1 cellular context compared by ENCODE assay signal in the genomic region with DNA sequence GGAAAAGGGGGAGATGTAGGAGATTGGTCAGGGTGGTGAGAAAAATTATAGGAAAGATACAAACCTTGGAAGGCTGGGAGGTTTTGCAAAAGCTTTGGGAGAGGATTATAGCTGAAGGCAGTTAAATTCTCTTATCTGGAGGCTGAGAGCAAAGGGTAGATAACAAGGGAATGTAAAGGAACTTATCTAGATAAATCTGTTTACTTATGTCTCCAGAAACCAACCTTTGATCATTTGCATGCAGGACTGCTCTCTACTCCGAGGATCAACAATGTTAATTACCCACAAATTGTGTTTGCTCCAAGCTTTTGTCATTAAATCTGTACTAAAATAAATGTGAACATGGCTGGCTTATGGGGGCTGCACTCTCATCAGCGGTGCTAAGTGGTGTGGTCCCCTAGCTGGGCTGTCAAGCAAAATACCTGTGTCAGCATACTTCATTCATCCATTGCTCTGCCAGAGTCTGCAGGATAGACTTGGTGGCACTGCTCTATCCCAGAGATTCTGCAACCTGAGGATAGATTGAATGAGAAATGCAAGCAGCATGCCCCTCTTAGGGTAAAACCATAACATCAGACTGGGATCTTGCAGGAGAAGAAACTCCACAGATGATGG.
TF ChIP-seq lines count a peak whose summit lies in the region.

No MANE protein-coding gene starts in this region.

TF ChIP-seq in HepG2, 621 proteins besides CTCF, POLR2A, EP300 and RAD21 (continued from another document and continues in another):
- TF ChIP-seq, protein P1, sequence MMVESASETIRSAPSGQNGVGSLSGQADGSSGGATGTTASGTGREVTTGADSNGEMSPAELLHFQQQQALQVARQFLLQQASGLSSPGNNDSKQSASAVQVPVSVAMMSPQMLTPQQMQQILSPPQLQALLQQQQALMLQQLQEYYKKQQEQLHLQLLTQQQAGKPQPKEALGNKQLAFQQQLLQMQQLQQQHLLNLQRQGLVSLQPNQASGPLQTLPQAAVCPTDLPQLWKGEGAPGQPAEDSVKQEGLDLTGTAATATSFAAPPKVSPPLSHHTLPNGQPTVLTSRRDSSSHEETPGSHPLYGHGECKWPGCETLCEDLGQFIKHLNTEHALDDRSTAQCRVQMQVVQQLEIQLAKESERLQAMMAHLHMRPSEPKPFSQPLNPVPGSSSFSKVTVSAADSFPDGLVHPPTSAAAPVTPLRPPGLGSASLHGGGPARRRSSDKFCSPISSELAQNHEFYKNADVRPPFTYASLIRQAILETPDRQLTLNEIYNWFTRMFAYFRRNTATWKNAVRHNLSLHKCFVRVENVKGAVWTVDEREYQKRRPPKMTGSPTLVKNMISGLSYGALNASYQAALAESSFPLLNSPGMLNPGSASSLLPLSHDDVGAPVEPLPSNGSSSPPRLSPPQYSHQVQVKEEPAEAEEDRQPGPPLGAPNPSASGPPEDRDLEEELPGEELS (CRISPR knock-in tag; IDR thresholded peaks at IDR 0.05): peak; percentile 44; the same call in 1 of the 2 replicates
- no peak for TF ChIP-seq NAIF1 (CRISPR knock-in tag; IDR thresholded peaks at IDR 0.05; ENCODE audit: borderline replicate concordance)
- TF ChIP-seq MIER3 (CRISPR knock-in tag; IDR thresholded peaks at IDR 0.05; ENCODE audit: borderline replicate concordance): no peak
- no peak for TF ChIP-seq ZBTB42 (CRISPR knock-in tag; IDR thresholded peaks at IDR 0.05)
- 0 out of 2 replicates have a peak, but pooled peaks have one; percentile 34 for TF ChIP-seq NCOA2 (CRISPR knock-in tag; IDR thresholded peaks at IDR 0.05)
- TF ChIP-seq, protein P2, sequence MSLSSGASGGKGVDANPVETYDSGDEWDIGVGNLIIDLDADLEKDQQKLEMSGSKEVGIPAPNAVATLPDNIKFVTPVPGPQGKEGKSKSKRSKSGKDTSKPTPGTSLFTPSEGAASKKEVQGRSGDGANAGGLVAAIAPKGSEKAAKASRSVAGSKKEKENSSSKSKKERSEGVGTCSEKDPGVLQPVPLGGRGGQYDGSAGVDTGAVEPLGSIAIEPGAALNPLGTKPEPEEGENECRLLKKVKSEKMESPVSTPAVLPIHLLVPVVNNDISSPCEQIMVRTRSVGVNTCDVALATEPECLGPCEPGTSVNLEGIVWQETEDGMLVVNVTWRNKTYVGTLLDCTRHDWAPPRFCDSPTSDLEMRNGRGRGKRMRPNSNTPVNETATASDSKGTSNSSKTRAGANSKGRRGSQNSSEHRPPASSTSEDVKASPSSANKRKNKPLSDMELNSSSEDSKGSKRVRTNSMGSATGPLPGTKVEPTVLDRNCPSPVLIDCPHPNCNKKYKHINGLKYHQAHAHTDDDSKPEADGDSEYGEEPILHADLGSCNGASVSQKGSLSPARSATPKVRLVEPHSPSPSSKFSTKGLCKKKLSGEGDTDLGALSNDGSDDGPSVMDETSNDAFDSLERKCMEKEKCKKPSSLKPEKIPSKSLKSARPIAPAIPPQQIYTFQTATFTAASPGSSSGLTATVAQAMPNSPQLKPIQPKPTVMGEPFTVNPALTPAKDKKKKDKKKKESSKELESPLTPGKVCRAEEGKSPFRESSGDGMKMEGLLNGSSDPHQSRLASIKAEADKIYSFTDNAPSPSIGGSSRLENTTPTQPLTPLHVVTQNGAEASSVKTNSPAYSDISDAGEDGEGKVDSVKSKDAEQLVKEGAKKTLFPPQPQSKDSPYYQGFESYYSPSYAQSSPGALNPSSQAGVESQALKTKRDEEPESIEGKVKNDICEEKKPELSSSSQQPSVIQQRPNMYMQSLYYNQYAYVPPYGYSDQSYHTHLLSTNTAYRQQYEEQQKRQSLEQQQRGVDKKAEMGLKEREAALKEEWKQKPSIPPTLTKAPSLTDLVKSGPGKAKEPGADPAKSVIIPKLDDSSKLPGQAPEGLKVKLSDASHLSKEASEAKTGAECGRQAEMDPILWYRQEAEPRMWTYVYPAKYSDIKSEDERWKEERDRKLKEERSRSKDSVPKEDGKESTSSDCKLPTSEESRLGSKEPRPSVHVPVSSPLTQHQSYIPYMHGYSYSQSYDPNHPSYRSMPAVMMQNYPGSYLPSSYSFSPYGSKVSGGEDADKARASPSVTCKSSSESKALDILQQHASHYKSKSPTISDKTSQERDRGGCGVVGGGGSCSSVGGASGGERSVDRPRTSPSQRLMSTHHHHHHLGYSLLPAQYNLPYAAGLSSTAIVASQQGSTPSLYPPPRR (CRISPR knock-in tag; IDR thresholded peaks at IDR 0.05; ENCODE audit: borderline replicate concordance): peak; percentile 77; the same call in 1 of the 2 replicates
- TF ChIP-seq FOXA1 (IDR thresholded peaks at IDR 0.05): no peak
- TF ChIP-seq FOXA1 (CRISPR knock-in tag; IDR thresholded peaks at IDR 0.05): peak; percentile 58
- no peak for TF ChIP-seq SP1 (IDR thresholded peaks at IDR 0.05)
- TF ChIP-seq SP1 (CRISPR knock-in tag; IDR thresholded peaks at IDR 0.05): no peak
- TF ChIP-seq, protein P3, sequence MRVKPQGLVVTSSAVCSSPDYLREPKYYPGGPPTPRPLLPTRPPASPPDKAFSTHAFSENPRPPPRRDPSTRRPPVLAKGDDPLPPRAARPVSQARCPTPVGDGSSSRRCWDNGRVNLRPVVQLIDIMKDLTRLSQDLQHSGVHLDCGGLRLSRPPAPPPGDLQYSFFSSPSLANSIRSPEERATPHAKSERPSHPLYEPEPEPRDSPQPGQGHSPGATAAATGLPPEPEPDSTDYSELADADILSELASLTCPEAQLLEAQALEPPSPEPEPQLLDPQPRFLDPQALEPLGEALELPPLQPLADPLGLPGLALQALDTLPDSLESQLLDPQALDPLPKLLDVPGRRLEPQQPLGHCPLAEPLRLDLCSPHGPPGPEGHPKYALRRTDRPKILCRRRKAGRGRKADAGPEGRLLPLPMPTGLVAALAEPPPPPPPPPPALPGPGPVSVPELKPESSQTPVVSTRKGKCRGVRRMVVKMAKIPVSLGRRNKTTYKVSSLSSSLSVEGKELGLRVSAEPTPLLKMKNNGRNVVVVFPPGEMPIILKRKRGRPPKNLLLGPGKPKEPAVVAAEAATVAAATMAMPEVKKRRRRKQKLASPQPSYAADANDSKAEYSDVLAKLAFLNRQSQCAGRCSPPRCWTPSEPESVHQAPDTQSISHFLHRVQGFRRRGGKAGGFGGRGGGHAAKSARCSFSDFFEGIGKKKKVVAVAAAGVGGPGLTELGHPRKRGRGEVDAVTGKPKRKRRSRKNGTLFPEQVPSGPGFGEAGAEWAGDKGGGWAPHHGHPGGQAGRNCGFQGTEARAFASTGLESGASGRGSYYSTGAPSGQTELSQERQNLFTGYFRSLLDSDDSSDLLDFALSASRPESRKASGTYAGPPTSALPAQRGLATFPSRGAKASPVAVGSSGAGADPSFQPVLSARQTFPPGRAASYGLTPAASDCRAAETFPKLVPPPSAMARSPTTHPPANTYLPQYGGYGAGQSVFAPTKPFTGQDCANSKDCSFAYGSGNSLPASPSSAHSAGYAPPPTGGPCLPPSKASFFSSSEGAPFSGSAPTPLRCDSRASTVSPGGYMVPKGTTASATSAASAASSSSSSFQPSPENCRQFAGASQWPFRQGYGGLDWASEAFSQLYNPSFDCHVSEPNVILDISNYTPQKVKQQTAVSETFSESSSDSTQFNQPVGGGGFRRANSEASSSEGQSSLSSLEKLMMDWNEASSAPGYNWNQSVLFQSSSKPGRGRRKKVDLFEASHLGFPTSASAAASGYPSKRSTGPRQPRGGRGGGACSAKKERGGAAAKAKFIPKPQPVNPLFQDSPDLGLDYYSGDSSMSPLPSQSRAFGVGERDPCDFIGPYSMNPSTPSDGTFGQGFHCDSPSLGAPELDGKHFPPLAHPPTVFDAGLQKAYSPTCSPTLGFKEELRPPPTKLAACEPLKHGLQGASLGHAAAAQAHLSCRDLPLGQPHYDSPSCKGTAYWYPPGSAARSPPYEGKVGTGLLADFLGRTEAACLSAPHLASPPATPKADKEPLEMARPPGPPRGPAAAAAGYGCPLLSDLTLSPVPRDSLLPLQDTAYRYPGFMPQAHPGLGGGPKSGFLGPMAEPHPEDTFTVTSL (CRISPR knock-in tag; IDR thresholded peaks at IDR 0.05; ENCODE audit: borderline replicate concordance): peak; percentile 64; the same call in 1 of the 2 replicates
- peak; percentile 43; the same call in 1 of the 2 replicates for TF ChIP-seq HNF4G (IDR thresholded peaks at IDR 0.05; ENCODE audit: borderline replicate concordance, low read depth, low read length)
- no peak for TF ChIP-seq HNF4G (CRISPR knock-in tag; IDR thresholded peaks at IDR 0.05; ENCODE audit: borderline replicate concordance, low read depth)
- TF ChIP-seq ZNF790 (CRISPR knock-in tag; IDR thresholded peaks at IDR 0.05; ENCODE audit: borderline replicate concordance): no peak
- TF ChIP-seq, protein P4, sequence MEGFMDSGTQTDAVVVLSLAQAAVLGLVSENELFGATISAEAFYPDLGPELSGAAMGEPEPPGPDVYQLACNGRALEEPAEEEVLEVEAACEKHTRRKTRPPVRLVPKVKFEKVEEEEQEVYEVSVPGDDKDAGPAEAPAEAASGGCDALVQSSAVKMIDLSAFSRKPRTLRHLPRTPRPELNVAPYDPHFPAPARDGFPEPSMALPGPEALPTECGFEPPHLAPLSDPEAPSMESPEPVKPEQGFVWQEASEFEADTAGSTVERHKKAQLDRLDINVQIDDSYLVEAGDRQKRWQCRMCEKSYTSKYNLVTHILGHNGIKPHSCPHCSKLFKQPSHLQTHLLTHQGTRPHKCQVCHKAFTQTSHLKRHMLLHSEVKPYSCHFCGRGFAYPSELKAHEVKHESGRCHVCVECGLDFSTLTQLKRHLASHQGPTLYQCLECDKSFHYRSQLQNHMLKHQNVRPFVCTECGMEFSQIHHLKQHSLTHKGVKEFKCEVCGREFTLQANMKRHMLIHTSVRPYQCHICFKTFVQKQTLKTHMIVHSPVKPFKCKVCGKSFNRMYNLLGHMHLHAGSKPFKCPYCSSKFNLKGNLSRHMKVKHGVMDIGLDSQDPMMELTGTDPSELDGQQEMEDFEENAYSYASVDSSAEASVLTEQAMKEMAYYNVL (CRISPR knock-in tag; IDR thresholded peaks at IDR 0.05; ENCODE audit: borderline replicate concordance): no peak
- no peak for TF ChIP-seq CBX2 (IDR thresholded peaks at IDR 0.05; ENCODE audit: low read depth, low read length)
- no peak for TF ChIP-seq CBX2 (CRISPR knock-in tag; IDR thresholded peaks at IDR 0.05; ENCODE audit: low read depth)
- peak; percentile 80 for TF ChIP-seq HNF4A (CRISPR knock-in tag; IDR thresholded peaks at IDR 0.05)
- TF ChIP-seq ZNF501 (CRISPR knock-in tag; IDR thresholded peaks at IDR 0.05): no peak
- no peak for TF ChIP-seq ATRX (CRISPR knock-in tag; IDR thresholded peaks at IDR 0.05; ENCODE audit: borderline replicate concordance)
- no peak for TF ChIP-seq JARID2 (CRISPR knock-in tag; IDR thresholded peaks at IDR 0.05; ENCODE audit: insufficient replicate concordance)
- TF ChIP-seq, protein P5, sequence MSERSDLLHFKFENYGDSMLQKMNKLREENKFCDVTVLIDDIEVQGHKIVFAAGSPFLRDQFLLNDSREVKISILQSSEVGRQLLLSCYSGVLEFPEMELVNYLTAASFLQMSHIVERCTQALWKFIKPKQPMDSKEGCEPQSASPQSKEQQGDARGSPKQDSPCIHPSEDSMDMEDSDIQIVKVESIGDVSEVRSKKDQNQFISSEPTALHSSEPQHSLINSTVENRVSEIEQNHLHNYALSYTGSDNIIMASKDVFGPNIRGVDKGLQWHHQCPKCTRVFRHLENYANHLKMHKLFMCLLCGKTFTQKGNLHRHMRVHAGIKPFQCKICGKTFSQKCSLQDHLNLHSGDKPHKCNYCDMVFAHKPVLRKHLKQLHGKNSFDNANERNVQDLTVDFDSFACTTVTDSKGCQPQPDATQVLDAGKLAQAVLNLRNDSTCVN (CRISPR knock-in tag; IDR thresholded peaks at IDR 0.05; ENCODE audit: borderline replicate concordance): peak; percentile 96
- TF ChIP-seq ZNF749 (CRISPR knock-in tag; IDR thresholded peaks at IDR 0.05; ENCODE audit: borderline replicate concordance): no peak
- TF ChIP-seq SOX13 (IDR thresholded peaks at IDR 0.05): no peak
- TF ChIP-seq SOX13 (CRISPR knock-in tag; conservative IDR thresholded peaks at IDR 0.05 in 1 of 2, IDR thresholded peaks at IDR 0.05 in 1 of 2): peak in 1 of 2 experiments; percentile 65; a peak in 2 of 4 replicates
- peak; percentile 81 to 88 for TF ChIP-seq MAFK (conservative IDR thresholded peaks at IDR 0.05 in 1 of 2, IDR thresholded peaks at IDR 0.05 in 1 of 2; ENCODE audit: low read length in 2 of 2)
- peak; percentile 88 for TF ChIP-seq ISL2 (CRISPR knock-in tag; IDR thresholded peaks at IDR 0.05)
- peak; percentile 8 for TF ChIP-seq TEAD3 (CRISPR knock-in tag; optimal IDR thresholded peaks at IDR 0.05; ENCODE audit: borderline replicate concordance)
- TF ChIP-seq ZC3H4 (CRISPR knock-in tag; IDR thresholded peaks at IDR 0.05; ENCODE audit: borderline replicate concordance): no peak
- no peak for TF ChIP-seq TEAD2 (CRISPR knock-in tag; IDR thresholded peaks at IDR 0.05)
- TF ChIP-seq SOX6 (IDR thresholded peaks at IDR 0.05): no peak
- TF ChIP-seq SOX6 (CRISPR knock-in tag; IDR thresholded peaks at IDR 0.05): peak; percentile 63; the same call in 1 of the 2 replicates
- TF ChIP-seq GATA4 (IDR thresholded peaks at IDR 0.05; ENCODE audit: borderline replicate concordance, low read depth): peak; percentile 94
- peak; percentile 39 for TF ChIP-seq FOXA3 (CRISPR knock-in tag; IDR thresholded peaks at IDR 0.05)
- no peak for TF ChIP-seq SATB2 (CRISPR knock-in tag; IDR thresholded peaks at IDR 0.05)
- TF ChIP-seq, protein P6, sequence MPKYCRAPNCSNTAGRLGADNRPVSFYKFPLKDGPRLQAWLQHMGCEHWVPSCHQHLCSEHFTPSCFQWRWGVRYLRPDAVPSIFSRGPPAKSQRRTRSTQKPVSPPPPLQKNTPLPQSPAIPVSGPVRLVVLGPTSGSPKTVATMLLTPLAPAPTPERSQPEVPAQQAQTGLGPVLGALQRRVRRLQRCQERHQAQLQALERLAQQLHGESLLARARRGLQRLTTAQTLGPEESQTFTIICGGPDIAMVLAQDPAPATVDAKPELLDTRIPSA (CRISPR knock-in tag; IDR thresholded peaks at IDR 0.05; ENCODE audit: borderline replicate concordance): no peak
- no peak for TF ChIP-seq HIVEP1 (CRISPR knock-in tag; IDR thresholded peaks at IDR 0.05)
- TF ChIP-seq BCL6 (CRISPR knock-in tag; IDR thresholded peaks at IDR 0.05): peak; percentile 24; the same call in 1 of the 2 replicates
- TF ChIP-seq ZNF253 (CRISPR knock-in tag; IDR thresholded peaks at IDR 0.05; ENCODE audit: borderline replicate concordance): no peak
- TF ChIP-seq THAP11 (CRISPR knock-in tag; IDR thresholded peaks at IDR 0.05): no peak
- TF ChIP-seq, protein P7, sequence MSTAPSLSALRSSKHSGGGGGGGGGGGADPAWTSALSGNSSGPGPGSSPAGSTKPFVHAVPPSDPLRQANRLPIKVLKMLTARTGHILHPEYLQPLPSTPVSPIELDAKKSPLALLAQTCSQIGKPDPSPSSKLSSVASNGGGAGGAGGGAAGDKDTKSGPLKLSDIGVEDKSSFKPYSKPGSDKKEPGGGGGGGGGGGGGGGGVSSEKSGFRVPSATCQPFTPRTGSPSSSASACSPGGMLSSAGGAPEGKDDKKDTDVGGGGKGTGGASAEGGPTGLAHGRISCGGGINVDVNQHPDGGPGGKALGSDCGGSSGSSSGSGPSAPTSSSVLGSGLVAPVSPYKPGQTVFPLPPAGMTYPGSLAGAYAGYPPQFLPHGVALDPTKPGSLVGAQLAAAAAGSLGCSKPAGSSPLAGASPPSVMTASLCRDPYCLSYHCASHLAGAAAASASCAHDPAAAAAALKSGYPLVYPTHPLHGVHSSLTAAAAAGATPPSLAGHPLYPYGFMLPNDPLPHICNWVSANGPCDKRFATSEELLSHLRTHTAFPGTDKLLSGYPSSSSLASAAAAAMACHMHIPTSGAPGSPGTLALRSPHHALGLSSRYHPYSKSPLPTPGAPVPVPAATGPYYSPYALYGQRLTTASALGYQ (CRISPR knock-in tag; IDR thresholded peaks at IDR 0.05): peak; percentile 66; the same call in 1 of the 2 replicates
- TF ChIP-seq ONECUT2 (CRISPR knock-in tag; IDR thresholded peaks at IDR 0.05): no peak
